Comparison of ENCODE assay signal across 14 cellular contexts in genomic region chr6:131372535-131372934, GRCh38.
"Had no signal": no experiment of that assay in that cellular context is flagged by ENCODE, and none has a peak within 500 bp of the region (broad histone marks: within the 10 kb centered on the region; RNA-seq: fewer than 3 reads in every experiment).

No MANE protein-coding gene starts in this region.

- H3K27me3 ChIP-seq: ovary, stomach had no signal

- H3K4me3 ChIP-seq: heart right ventricle, ovary, stomach had no signal

- FAIRE-seq: frontal cortex, TTC549 had no signal

- DNase-seq: activated CD4-positive, alpha-beta T cell treated with anti-CD3 and anti-CD28 coated beads, Interleukin-2, amount 50 U/mL, for 1 hour; activated naive CD4-positive, alpha-beta T cell treated with anti-CD3 and anti-CD28 coated beads, Interleukin-2, amount 50 U/mL, for 16 hours; brain microvascular endothelial cell; erythroblast; heart right ventricle; islet precursor cell; ovary; stomach; T-helper 2 cell had no signal

- H3K27ac Mint-ChIP-seq: dendritic cell treated with granulocyte-macrophage colony-stimulating factor and Interleukin-4, amounts not matched to agents 40 ng/mL and 50 ng/mL, for 4 days; nephron had no signal

- H3K4me3 Mint-ChIP-seq: dendritic cell treated with granulocyte-macrophage colony-stimulating factor and Interleukin-4, amounts not matched to agents 40 ng/mL and 50 ng/mL, for 4 days; nephron had no signal

- H3K27ac ChIP-seq: brain microvascular endothelial cell, heart right ventricle, ovary, stomach had no signal

- H3K36me3 ChIP-seq: brain microvascular endothelial cell, heart right ventricle, ovary, stomach had no signal

- H3K9me3 ChIP-seq: stomach had no signal

- H3K27me3 Mint-ChIP-seq: dendritic cell treated with granulocyte-macrophage colony-stimulating factor and Interleukin-4, amounts not matched to agents 40 ng/mL and 50 ng/mL, for 4 days had no signal

- H3K9me3 Mint-ChIP-seq: dendritic cell treated with granulocyte-macrophage colony-stimulating factor and Interleukin-4, amounts not matched to agents 40 ng/mL and 50 ng/mL, for 4 days; nephron had no signal

- ATAC-seq: heart right ventricle, left lobe of liver had no signal
